9 cellular contexts compared by ENCODE assay signal in the genomic region with DNA sequence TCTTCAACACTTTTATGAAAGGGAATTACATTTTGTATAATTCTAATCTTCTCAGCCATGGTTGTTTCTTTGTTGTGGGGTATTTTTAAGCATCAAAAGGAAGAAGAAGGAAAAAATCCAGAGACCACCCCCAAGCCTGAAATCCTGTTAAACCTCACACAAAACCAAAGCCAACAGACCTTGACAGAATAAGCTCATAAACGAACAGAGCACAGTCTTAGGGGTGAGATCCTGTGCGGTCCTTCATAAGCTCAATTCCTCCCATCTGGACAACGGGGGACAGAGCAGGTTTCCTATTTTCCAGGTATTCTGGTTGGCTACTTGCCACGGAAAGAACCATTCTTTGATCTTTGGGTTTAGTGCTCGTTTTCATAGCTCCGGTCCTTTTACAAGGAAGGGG.
"Had no signal": no experiment of that assay in that cellular context is flagged by ENCODE, and none has a peak within 500 bp of the region (broad histone marks: within the 10 kb centered on the region; RNA-seq: fewer than 3 reads in every experiment).

No MANE protein-coding gene starts in this region.

- H3K9ac ChIP-seq: GM23248 had no signal

- H3K4me3 ChIP-seq: GM23248, HAP-1 had no signal

- FAIRE-seq: HepG2 had no signal

- H2AFZ ChIP-seq: GM23248 had no signal

- H3K27ac ChIP-seq: GM23248, HL-60 had no signal

- DNase-seq: GM23248, GOT3, H7, HFFc6, KBM-7 had no signal

- H3K4me1 ChIP-seq: HAP-1 had no signal

- H3K9me3 ChIP-seq: HAP-1 had no signal

- ATAC-seq: HCT116, HepG2 had no signal

- H3K36me3 ChIP-seq: HAP-1 had no signal
